In genomic region chr14:84465890-84466289, GRCh38 we compare ENCODE assay signal across 29 cellular contexts.
A peak's percentile ranks its signal among the peaks of the same experiment; 100 is the strongest.
DNase-seq lines count a peak whose midpoint lies in the region; TF ChIP-seq lines count a peak whose summit lies in the region.
"Had no signal": no experiment of that assay in that cellular context is flagged by ENCODE, and none has a peak within 500 bp of the region (broad histone marks: within the 10 kb centered on the region; RNA-seq: fewer than 3 reads in every experiment).

No MANE protein-coding gene starts in this region.

- DNase-seq in ELR (ENCODE audit: low read depth) (peak; percentile 15), LHCN-M2 (ENCODE audit: low read depth) (peak; percentile 18), amniotic epithelial cell (ENCODE audit: low read depth) (peak; percentile 55), hepatocyte (ENCODE audit: low spot score) (peak; percentile 28), SHP77 (lab: John Stamatoyannopoulos, UW) (no peak), OCI-M1 (lab: John Stamatoyannopoulos, UW) (no peak), cortex of kidney (lab: John Stamatoyannopoulos, UW) (no peak)
- DNase-seq in central memory CD4-positive, alpha-beta T cell, result no peak
- DNase-seq: activated CD4-positive, alpha-beta memory T cell treated with anti-CD3 and anti-CD28 coated beads for 36 hours; activated CD4-positive, CD25-positive, alpha-beta regulatory T cell; activated naive CD4-positive, alpha-beta T cell; activated naive CD8-positive, alpha-beta T cell treated with anti-CD3 and anti-CD28 coated beads, Interleukin-2, amount 50 U/mL, for 24 hours; brain microvascular endothelial cell; CD8-positive, alpha-beta memory T cell; DMS 273 treated with DMSO at 0.1 percent for 48 hours; effector CD4-positive, alpha-beta T cell; glutamatergic neuron; left ventricle myocardium superior; MG63; NCI-H1105; NCI-H187; NCI-H524 treated with DMSO at 0.1 percent for 48 hours; pancreas; retina; RPMI8226; small intestine; stimulated activated naive CD4-positive, alpha-beta T cell; T-cell had no signal

- no peaks in the 10 kb centered on the region for H3K4me1 ChIP-seq in hepatocyte (ENCODE audit: insufficient read depth)
- H3K4me1 ChIP-seq: neural progenitor cell, pancreas had no signal

- H3K27me3 ChIP-seq in hepatocyte, result no peaks in the 10 kb centered on the region
- H3K27me3 ChIP-seq: brain microvascular endothelial cell, MG63, neural progenitor cell, pancreas had no signal

- H3K79me2 ChIP-seq in hepatocyte, result no peaks in the 10 kb centered on the region

- peak overlapping the region; percentile 41 for H3K27ac ChIP-seq in hepatocyte
- H3K27ac ChIP-seq: brain microvascular endothelial cell, neural progenitor cell, pancreas had no signal

- 7% methylated on average over 1 of the region's 1 CpG for WGBS in hepatocyte (ENCODE audit: low lambda C conversion rate, missing lambda C conversion rate)

- H3K9me3 ChIP-seq in hepatocyte (ENCODE audit: low read depth), result no peaks in the 10 kb centered on the region
- H3K9me3 ChIP-seq: MG63, pancreas had no signal

- no peaks in the 10 kb centered on the region for H3K36me3 ChIP-seq in hepatocyte (replicated peaks; ENCODE audit: insufficient read depth, low read depth)
- H3K36me3 ChIP-seq: brain microvascular endothelial cell, MG63, neural progenitor cell, pancreas had no signal

- no peak overlapping the region for H3K4me3 ChIP-seq in hepatocyte
- H3K4me3 ChIP-seq: MG63, neural progenitor cell, pancreas had no signal

- no peak for TF ChIP-seq CTCF in hepatocyte (IDR thresholded peaks at IDR 0.05; ENCODE audit: poor library complexity)

- no peaks in the 10 kb centered on the region for H3K9me2 ChIP-seq in hepatocyte (replicated peaks; ENCODE audit: insufficient read depth)

- H2AFZ ChIP-seq in hepatocyte, result no peak overlapping the region
- H2AFZ ChIP-seq: neural progenitor cell had no signal

- H3K4me2 ChIP-seq in hepatocyte, result no peak overlapping the region
- H3K4me2 ChIP-seq: neural progenitor cell had no signal

- H4K20me1 ChIP-seq in hepatocyte (ENCODE audit: insufficient read depth, poor library complexity, severe bottlenecking), result no peaks in the 10 kb centered on the region

Comparison
In these comparisons a context has a peak if more than half of its experiments do, and no peak if none do; other contexts are left out.
1. DNase-seq: peak in ELR (single experiment), LHCN-M2 (single experiment), amniotic epithelial cell (single experiment) and hepatocyte (single experiment); none in SHP77 (0 of 2), OCI-M1 (single experiment), central memory CD4-positive, alpha-beta T cell (single experiment) and cortex of kidney (single experiment).